Comparison of ENCODE assay signal across 17 cellular contexts in the genomic region with DNA sequence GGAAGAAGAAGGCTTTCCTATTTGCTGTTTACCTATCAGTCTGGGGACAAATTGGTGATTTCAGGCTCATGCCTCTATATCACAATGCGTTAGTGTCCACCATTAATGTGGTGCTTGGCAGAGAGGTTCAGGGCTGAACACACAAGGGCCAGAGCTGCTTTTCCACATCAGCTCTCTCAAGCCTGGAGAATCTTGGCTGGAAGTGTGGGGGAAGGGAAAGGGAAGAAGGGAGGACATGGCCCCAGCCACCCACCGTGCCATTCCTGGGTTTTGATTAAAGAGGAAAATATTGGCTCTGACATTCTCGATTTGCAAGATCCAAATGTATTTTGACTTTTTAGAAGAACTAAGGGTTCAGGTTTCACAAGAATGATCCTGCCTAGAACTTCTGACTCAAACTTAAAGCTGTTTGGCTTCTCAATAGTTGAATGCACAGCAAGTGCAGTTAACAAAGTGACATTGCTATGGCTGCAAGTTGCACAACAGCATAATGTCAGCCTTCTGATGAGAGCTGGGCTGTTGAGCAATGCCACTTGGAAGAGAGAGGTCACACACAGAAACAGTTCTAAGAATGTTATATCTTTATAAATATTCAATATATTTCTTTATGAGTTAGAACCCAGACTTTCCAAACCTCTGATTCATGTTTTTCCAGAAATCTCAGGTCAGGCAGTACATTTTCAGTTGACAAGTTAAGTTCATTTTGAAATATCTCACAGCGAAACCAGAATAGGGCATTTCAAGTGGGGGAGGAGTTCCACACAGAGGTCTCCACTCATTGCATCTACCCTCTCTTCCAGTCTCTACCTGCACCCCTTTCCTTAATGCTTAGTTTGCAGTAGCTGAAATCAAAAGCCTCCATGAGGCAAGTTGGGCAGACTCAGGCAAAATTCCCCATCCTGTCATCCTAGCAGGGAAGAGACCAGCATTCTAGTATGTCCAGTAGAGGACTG. TPM values are rescaled to one million over a fixed set of nuclear protein-coding genes. Genes with fewer than 3 reads are reported as not detected.
DNase-seq lines count a peak whose midpoint lies in the region; ATAC-seq and TF ChIP-seq lines count a peak whose summit lies in the region.
"Had no signal": no experiment of that assay in that cellular context is flagged by ENCODE, and none has a peak within 500 bp of the region (broad histone marks: within the 10 kb centered on the region; RNA-seq: fewer than 3 reads in every experiment).

No MANE protein-coding gene starts in this region.

- no peak overlapping the region for H3K4me3 Mint-ChIP-seq in natural killer cell treated with Interleukin-12 subunit alpha and Interleukin-12 subunit beta and Interleukin-15 and Interleukin-18, amount 100 ng/mL, for 72 hours
- H3K4me3 Mint-ChIP-seq: activated naive CD8-positive, alpha-beta T cell treated with anti-CD3 and anti-CD28 coated beads, Interleukin-2, amount 50 U/mL, for 24 hours had no signal

- no peaks in the 10 kb centered on the region for H3K4me1 Mint-ChIP-seq in natural killer cell treated with Interleukin-12 subunit alpha and Interleukin-12 subunit beta and Interleukin-15 and Interleukin-18, amount 100 ng/mL, for 72 hours (ENCODE audit: low read depth in 2 of 2)
- H3K4me1 Mint-ChIP-seq: activated naive CD8-positive, alpha-beta T cell treated with anti-CD3 and anti-CD28 coated beads, Interleukin-2, amount 50 U/mL, for 24 hours had no signal

- H3K36me3 ChIP-seq in spleen: no peaks in the 10 kb centered on the region
- H3K36me3 ChIP-seq: colonic mucosa had no signal

- H3K9me3 Mint-ChIP-seq in natural killer cell treated with Interleukin-12 subunit alpha and Interleukin-12 subunit beta and Interleukin-15 and Interleukin-18, amount 100 ng/mL, for 72 hours: no peaks in the 10 kb centered on the region
- H3K9me3 Mint-ChIP-seq: activated naive CD8-positive, alpha-beta T cell treated with anti-CD3 and anti-CD28 coated beads, Interleukin-2, amount 50 U/mL, for 24 hours had no signal

- no peaks in the 10 kb centered on the region for H3K27me3 ChIP-seq in spleen (replicated peaks in 1 of 7)
- H3K27me3 ChIP-seq: colonic mucosa, foreskin keratinocyte had no signal

- no peaks in the 10 kb centered on the region for H3K36me3 Mint-ChIP-seq in natural killer cell treated with Interleukin-12 subunit alpha and Interleukin-12 subunit beta and Interleukin-15 and Interleukin-18, amount 100 ng/mL, for 72 hours

- H3K27ac Mint-ChIP-seq in natural killer cell treated with Interleukin-12 subunit alpha and Interleukin-12 subunit beta and Interleukin-15 and Interleukin-18, amount 100 ng/mL, for 72 hours: no peak overlapping the region
- H3K27ac Mint-ChIP-seq: activated naive CD8-positive, alpha-beta T cell treated with anti-CD3 and anti-CD28 coated beads, Interleukin-2, amount 50 U/mL, for 24 hours had no signal

- peaks cover 10 to 30% of the 10 kb centered on the region in 2 donors for H3K27me3 Mint-ChIP-seq in natural killer cell treated with Interleukin-12 subunit alpha and Interleukin-12 subunit beta and Interleukin-15 and Interleukin-18, amount 100 ng/mL, for 72 hours

- H3K9me3 ChIP-seq in spleen: no peaks in the 10 kb centered on the region
- H3K9me3 ChIP-seq: colonic mucosa had no signal

- H3K27ac ChIP-seq in spleen: peak overlapping the region in 4 of 8 donors; percentile 7 to 28 (median 23)
- H3K27ac ChIP-seq: colonic mucosa, foreskin keratinocyte, RWPE1 had no signal

- H3K4me1 ChIP-seq in spleen: no peaks in the 10 kb centered on the region
- H3K4me1 ChIP-seq: colonic mucosa, foreskin keratinocyte had no signal

- DNase-seq in AG09319 (ENCODE audit: extremely low read depth, low read depth): peak; percentile 39
- peak; percentile 41 for DNase-seq in OCI-M1 (lab: John Stamatoyannopoulos, UW)
- DNase-seq in fibroblast of villous mesenchyme (ENCODE audit: low read depth): peak; percentile 87
- DNase-seq in omental fat pad (ENCODE audit: low spot score): no peak
- no peak for DNase-seq in inferior parietal cortex (ENCODE audit: extremely low spot score)
- no peak for DNase-seq in natural killer cell treated with Interleukin-12 subunit alpha and Interleukin-12 subunit beta and Interleukin-15 and Interleukin-18, amount 100 ng/mL, for 72 hours (ENCODE audit: low spot score)
- DNase-seq in spleen: no peak
- DNase-seq: activated naive CD8-positive, alpha-beta T cell treated with anti-CD3 and anti-CD28 coated beads, Interleukin-2, amount 50 U/mL, for 24 hours; colonic mucosa; DMS79 treated with DMSO at 0.1 percent for 48 hours; foreskin keratinocyte; kidney had no signal

- TF ChIP-seq POLR2A in spleen (IDR thresholded peaks at IDR 0.05): no peak

- intact Hi-C loops in spleen (cut with DNase I; ENCODE audit: low total_unique reads): no loop called here

- 75 to 86% (median 77%) methylated on average over 4 of the region's 4 CpGs for WGBS in spleen, 5 donors

- peak; percentile 55 for ATAC-seq in omental fat pad (ENCODE audit: low FRiP score)
- ATAC-seq in HG02884 (IDR thresholded peaks at IDR 0.05; ENCODE audit: unreplicated experiment): no peak
- ATAC-seq in natural killer cell treated with Interleukin-12 subunit alpha and Interleukin-12 subunit beta and Interleukin-15 and Interleukin-18, amount 100 ng/mL, for 72 hours: no peak
- ATAC-seq: activated naive CD8-positive, alpha-beta T cell treated with anti-CD3 and anti-CD28 coated beads, Interleukin-2, amount 50 U/mL, for 24 hours; foreskin keratinocyte; GM12878 had no signal

- H3K4me3 ChIP-seq in fibroblast of villous mesenchyme (ENCODE audit: low read depth, low read length): no peak overlapping the region
- no peak overlapping the region for H3K4me3 ChIP-seq in spleen
- H3K4me3 ChIP-seq: colonic mucosa, GM12878 had no signal

- TF ChIP-seq CTCF in AG09319 (IDR thresholded peaks at IDR 0.05; ENCODE audit: low read depth, low read length): no peak
- TF ChIP-seq CTCF in fibroblast of villous mesenchyme (IDR thresholded peaks at IDR 0.05; ENCODE audit: insufficient read depth, low read depth, low read length): no peak
- no peak for TF ChIP-seq CTCF in omental fat pad (IDR thresholded peaks at IDR 0.05)
- no peak for TF ChIP-seq CTCF in spleen (IDR thresholded peaks at IDR 0.05 in 8 of 11, conservative IDR thresholded peaks at IDR 0.05 in 3 of 11)

RNA-seq across cellular contexts. Expression of a gene that starts 25.3 kb away (rescaled TPM):
- total RNA-seq in fibroblast of villous mesenchyme (under 0.01 and 0.64 TPM in 2 replicates), omental fat pad (100 to 1,000 TPM in 3 of 4 donors, 10 to 100 TPM in 1; 68.1 to 248 (median 185) TPM), spleen (10 to 100 TPM in 6 of 7 donors, 1 to 10 TPM in 1; 8.7 to 19.7 (median 11.5) TPM)
- total RNA-seq in natural killer cell treated with Interleukin-12 subunit alpha and Interleukin-12 subunit beta and Interleukin-15 and Interleukin-18, amount 100 ng/mL, for 72 hours: under 1 TPM in 1 of 2 donors, not detected in 1; 0.05 TPM
- 1 to 10 TPM; 1.5 to 5.6 (median 4.2) TPM for polyA plus RNA-seq in spleen
- total RNA-seq: foreskin keratinocyte, NCI-H460 had no signal
- polyA plus RNA-seq: foreskin keratinocyte, neural cell had no signal

Comparison
In these comparisons a context has a peak if more than half of its experiments do, and no peak if none do; other contexts are left out.
1. DNase-seq: peak in AG09319 (single experiment), OCI-M1 (single experiment) and fibroblast of villous mesenchyme (single experiment); none in omental fat pad (single experiment), inferior parietal cortex (single experiment), natural killer cell treated with Interleukin-12 subunit alpha and Interleukin-12 subunit beta and Interleukin-15 and Interleukin-18, amount 100 ng/mL, for 72 hours (single experiment) and spleen (single experiment).